Comparison of ENCODE assay signal across 11 cellular contexts in genomic region chr12:132141976-132142678, GRCh38. TPM values are rescaled to one million over a fixed set of nuclear protein-coding genes. Genes with fewer than 3 reads are reported as not detected.
DNase-seq lines count a peak whose midpoint lies in the region; ATAC-seq and TF ChIP-seq lines count a peak whose summit lies in the region.
"Had no signal": no experiment of that assay in that cellular context is flagged by ENCODE, and none has a peak within 500 bp of the region (broad histone marks: within the 10 kb centered on the region; RNA-seq: fewer than 3 reads in every experiment).

No MANE protein-coding gene starts in this region.

- WGBS in trophoblast cell (ENCODE audit: extremely low coverage, insufficient coverage, insufficient read length) = no CpG with 5 or more reads among the region's 22 CpGs

- no peak overlapping the region for H3K14ac ChIP-seq in trophoblast cell (ENCODE audit: low read length)

- H3K79me1 ChIP-seq in trophoblast cell (ENCODE audit: low read length) = peaks cover 2% of the 10 kb centered on the region

- DNase-seq in Caco-2 = no peak
- DNase-seq in activated T-helper 1 cell treated with anti-CD3 and anti-CD28 coated beads, Interleukin-12 subunit alpha, Interleukin-12 subunit beta, Interleukin-2, Interleukin-4 antibody, amounts not matched to agents 30 ng/mL and 10 ng/mL and 1 ng/mL, durations not matched to agents 14 hours and 24 hours and 36 hours (ENCODE audit: low spot score) = no peak
- no peak for DNase-seq in naive B cell
- no peak for DNase-seq in trophoblast cell
- DNase-seq in 8988T = no peak
- no peak for DNase-seq in effector CD4-positive, alpha-beta T cell
- DNase-seq in NCI-H2029 treated with DMSO at 0.1 percent for 48 hours (lab: John Stamatoyannopoulos, UW) = no peak
- DNase-seq: left ventricle myocardium superior, T1000, transverse colon had no signal

- H2AFZ ChIP-seq in ACC112 (ENCODE audit: low read length, unreplicated experiment) (no peak overlapping the region), trophoblast cell (ENCODE audit: insufficient read depth, low read length, poor library complexity) (no peak overlapping the region)

- no peak overlapping the region for H3K4me2 ChIP-seq in trophoblast cell (ENCODE audit: low read length)

- intact Hi-C loops in Caco-2 (cut with micrococcal nuclease; ENCODE audit: unreplicated experiment) = no loop called here
- intact Hi-C loops in activated T-helper 1 cell treated with anti-CD3 and anti-CD28 coated beads, Interleukin-12 subunit alpha, Interleukin-12 subunit beta, Interleukin-2, Interleukin-4 antibody, amounts not matched to agents 30 ng/mL and 10 ng/mL and 1 ng/mL, durations not matched to agents 14 hours and 24 hours and 36 hours (cut with micrococcal nuclease) = loop anchor here (10.0 kb wide), 1 partner anchor 543 kb away; the partner anchor contains the start of genes POLE and PXMP2

- H3K27ac ChIP-seq in ACC112 (ENCODE audit: low read depth, low read length) = no peak overlapping the region
- H3K27ac ChIP-seq in trophoblast cell (ENCODE audit: low read depth, low read length) = no peak overlapping the region
- H3K27ac ChIP-seq: transverse colon had no signal

- H3K9me3 ChIP-seq in Caco-2 = no peaks in the 10 kb centered on the region
- H3K9me3 ChIP-seq in trophoblast cell (ENCODE audit: insufficient read depth, low read depth, low read length) = peaks cover 2% of the 10 kb centered on the region
- H3K9me3 ChIP-seq: transverse colon had no signal

- H3K36me3 ChIP-seq in ACC112 (ENCODE audit: insufficient read depth, low read length) (peaks cover 3% of the 10 kb centered on the region; the same call in 1 of the 2 replicates), Caco-2 (ENCODE audit: control insufficient read depth, insufficient read depth, low read length) (no peaks in the 10 kb centered on the region; the same call in none of the 2 replicates), trophoblast cell (ENCODE audit: control insufficient read depth in 1 of 2, insufficient read depth in 2 of 2, low read length in 2 of 2) (peaks cover 49 to 55% of the 10 kb centered on the region in 2 experiments)

- CTCF ChIA-PET in Caco-2 (lab: Charles Lee) = no interaction called here

- ATAC-seq in naive B cell (ENCODE audit: low read depth in 2 of 2) = no peak
- ATAC-seq: left ventricle myocardium superior had no signal

- no peak overlapping the region for H2AK5ac ChIP-seq in trophoblast cell (ENCODE audit: low read length)

- H2BK5ac ChIP-seq in trophoblast cell (ENCODE audit: low read depth, low read length, poor library complexity) = no peak overlapping the region

- peak overlapping the region; percentile 85 for H3K4me3 Mint-ChIP-seq in Caco-2 (ENCODE audit: unreplicated experiment)
- H3K4me3 Mint-ChIP-seq in activated T-helper 1 cell treated with anti-CD3 and anti-CD28 coated beads, Interleukin-12 subunit alpha, Interleukin-12 subunit beta, Interleukin-2, Interleukin-4 antibody, amounts not matched to agents 30 ng/mL and 10 ng/mL and 1 ng/mL, durations not matched to agents 14 hours and 24 hours and 36 hours = peak overlapping the region; percentile 84
- H3K4me3 Mint-ChIP-seq in naive B cell = peak overlapping the region; percentile 39 to 93 (median 87)

- H3K9me3 Mint-ChIP-seq in Caco-2 (ENCODE audit: unreplicated experiment) (no peaks in the 10 kb centered on the region), naive B cell (no peaks in the 10 kb centered on the region)
- no peaks in the 10 kb centered on the region for H3K9me3 Mint-ChIP-seq in activated T-helper 1 cell treated with anti-CD3 and anti-CD28 coated beads, Interleukin-12 subunit alpha, Interleukin-12 subunit beta, Interleukin-2, Interleukin-4 antibody, amounts not matched to agents 30 ng/mL and 10 ng/mL and 1 ng/mL, durations not matched to agents 14 hours and 24 hours and 36 hours

- H3K4me3 ChIP-seq in ACC112 (ENCODE audit: low read depth, low read length) (peak overlapping the region; percentile 78; the same call in 1 of the 2 replicates), Caco-2 (ENCODE audit: low read depth, low read length) (peak overlapping the region; percentile 2; the same call in 1 of the 2 replicates), trophoblast cell (ENCODE audit: low read depth, low read length) (no peak overlapping the region)

- no peaks in the 10 kb centered on the region for H3K4me1 Mint-ChIP-seq in Caco-2 (ENCODE audit: low read depth, unreplicated experiment)
- H3K4me1 Mint-ChIP-seq in activated T-helper 1 cell treated with anti-CD3 and anti-CD28 coated beads, Interleukin-12 subunit alpha, Interleukin-12 subunit beta, Interleukin-2, Interleukin-4 antibody, amounts not matched to agents 30 ng/mL and 10 ng/mL and 1 ng/mL, durations not matched to agents 14 hours and 24 hours and 36 hours (ENCODE audit: low read depth) = peaks cover 12% of the 10 kb centered on the region
- H3K4me1 Mint-ChIP-seq in naive B cell = peaks cover 26 to 34% (median 28%) of the 10 kb centered on the region in 3 donors

- no peak overlapping the region for H4K12ac ChIP-seq in trophoblast cell (ENCODE audit: low read depth, low read length)

- H3K79me2 ChIP-seq in ACC112 (ENCODE audit: control insufficient read depth, insufficient read depth, low read length, unreplicated experiment) (peaks cover 31% of the 10 kb centered on the region), trophoblast cell (ENCODE audit: control insufficient read depth, insufficient read depth, low read length, poor library complexity) (peaks cover 6% of the 10 kb centered on the region)

- TF ChIP-seq CTCF in Caco-2 (IDR thresholded peaks at IDR 0.05; ENCODE audit: insufficient read depth in 1 of 2, low read depth in 1 of 2, low read length in 1 of 2, severe bottlenecking in 1 of 2, unreplicated experiment in 1 of 2) = no peak

- H3K27me3 Mint-ChIP-seq in Caco-2 (ENCODE audit: insufficient read depth, unreplicated experiment) (no peaks in the 10 kb centered on the region), naive B cell (no peaks in the 10 kb centered on the region)
- peaks cover 2% of the 10 kb centered on the region for H3K27me3 Mint-ChIP-seq in activated T-helper 1 cell treated with anti-CD3 and anti-CD28 coated beads, Interleukin-12 subunit alpha, Interleukin-12 subunit beta, Interleukin-2, Interleukin-4 antibody, amounts not matched to agents 30 ng/mL and 10 ng/mL and 1 ng/mL, durations not matched to agents 14 hours and 24 hours and 36 hours (ENCODE audit: insufficient read depth)

- H3K27me3 ChIP-seq in ACC112 (ENCODE audit: insufficient read depth, low read length) (no peaks in the 10 kb centered on the region), Caco-2 (replicated peaks; ENCODE audit: control insufficient read depth, insufficient read depth, low read length) (no peaks in the 10 kb centered on the region), trophoblast cell (ENCODE audit: insufficient read depth, low read length) (no peaks in the 10 kb centered on the region)
- H3K27me3 ChIP-seq: transverse colon had no signal

- no peak overlapping the region for H4K91ac ChIP-seq in trophoblast cell (ENCODE audit: low read depth, low read length)

- H3K27ac Mint-ChIP-seq in Caco-2 (ENCODE audit: unreplicated experiment) = no peak overlapping the region
- peak overlapping the region; percentile 67 for H3K27ac Mint-ChIP-seq in activated T-helper 1 cell treated with anti-CD3 and anti-CD28 coated beads, Interleukin-12 subunit alpha, Interleukin-12 subunit beta, Interleukin-2, Interleukin-4 antibody, amounts not matched to agents 30 ng/mL and 10 ng/mL and 1 ng/mL, durations not matched to agents 14 hours and 24 hours and 36 hours
- peak overlapping the region in 5 of 6 donors; percentile 9 to 57 (median 26) for H3K27ac Mint-ChIP-seq in naive B cell

- H3K9ac ChIP-seq in trophoblast cell (ENCODE audit: low read length) = no peak overlapping the region

- no peak overlapping the region for H3K4ac ChIP-seq in trophoblast cell (ENCODE audit: low read depth, low read length)

- POLR2A ChIA-PET in Caco-2 (lab: Charles Lee) = no interaction called here

- H4K8ac ChIP-seq in trophoblast cell (ENCODE audit: low read depth, low read length) = no peak overlapping the region

- H3K23ac ChIP-seq in trophoblast cell (ENCODE audit: low read length) = no peak overlapping the region

- no peak overlapping the region for H3K18ac ChIP-seq in trophoblast cell (ENCODE audit: low read length)

- no peak overlapping the region for H2BK12ac ChIP-seq in trophoblast cell (ENCODE audit: low read length)

- H2BK120ac ChIP-seq in trophoblast cell (ENCODE audit: insufficient read depth, low read length, poor library complexity) = no peak overlapping the region

- peaks cover 14% of the 10 kb centered on the region for H3K4me1 ChIP-seq in ACC112 (ENCODE audit: control insufficient read depth, insufficient read depth, low read length, unreplicated experiment)
- H3K4me1 ChIP-seq in Caco-2 = peaks cover 6% of the 10 kb centered on the region
- H3K4me1 ChIP-seq in trophoblast cell (ENCODE audit: control insufficient read depth in 1 of 2, insufficient read depth in 2 of 2, low read length in 2 of 2) = peaks cover 10 to 16% of the 10 kb centered on the region in 2 experiments

- H3K36me3 Mint-ChIP-seq in Caco-2 (ENCODE audit: insufficient read depth, unreplicated experiment) = peaks cover 60% of the 10 kb centered on the region
- H3K36me3 Mint-ChIP-seq in activated T-helper 1 cell treated with anti-CD3 and anti-CD28 coated beads, Interleukin-12 subunit alpha, Interleukin-12 subunit beta, Interleukin-2, Interleukin-4 antibody, amounts not matched to agents 30 ng/mL and 10 ng/mL and 1 ng/mL, durations not matched to agents 14 hours and 24 hours and 36 hours (ENCODE audit: low read depth) = peaks cover 33% of the 10 kb centered on the region
- no peaks in the 10 kb centered on the region for H3K36me3 Mint-ChIP-seq in naive B cell

- BruUV-seq in Caco-2 (replicated peaks; lab: Mats Ljungman, UMichigan) = no TSS peak

RNA-seq across cellular contexts. Expression of gene DDX51, which starts 2.0 kb away (rescaled TPM):
- total RNA-seq in Caco-2 (2022) = 35.5 and 40.4 TPM in 2 replicates
- total RNA-seq in activated T-helper 1 cell treated with anti-CD3 and anti-CD28 coated beads, Interleukin-12 subunit alpha, Interleukin-12 subunit beta, Interleukin-2, Interleukin-4 antibody, amounts not matched to agents 30 ng/mL and 10 ng/mL and 1 ng/mL, durations not matched to agents 14 hours and 24 hours and 36 hours = 48.8 and 55.0 TPM in 2 replicates
- polyA plus RNA-seq in naive B cell (ENCODE audit: low read depth in 6 of 6) = 10 to 100 TPM in 1 of 6 donors, 1 to 10 TPM in 4, not detected in 1; 7.1 to 14.9 (median 7.6) TPM
- polyA plus RNA-seq in trophoblast cell (2013) = 6.5 and 6.9 TPM in 2 replicates

RNA-seq across cellular contexts. Expression of gene NOC4L, which starts 2.1 kb away (rescaled TPM):
- total RNA-seq in Caco-2 (2022) = 39.6 and 40.7 TPM in 2 replicates
- total RNA-seq in activated T-helper 1 cell treated with anti-CD3 and anti-CD28 coated beads, Interleukin-12 subunit alpha, Interleukin-12 subunit beta, Interleukin-2, Interleukin-4 antibody, amounts not matched to agents 30 ng/mL and 10 ng/mL and 1 ng/mL, durations not matched to agents 14 hours and 24 hours and 36 hours = 49.5 and 51.3 TPM in 2 replicates
- polyA plus RNA-seq in naive B cell (ENCODE audit: low read depth in 6 of 6) = 10 to 100 TPM; 19.1 to 26.4 (median 24.1) TPM
- polyA plus RNA-seq in trophoblast cell (2013) = 22.0 and 22.3 TPM in 2 replicates
